In the genomic region with DNA sequence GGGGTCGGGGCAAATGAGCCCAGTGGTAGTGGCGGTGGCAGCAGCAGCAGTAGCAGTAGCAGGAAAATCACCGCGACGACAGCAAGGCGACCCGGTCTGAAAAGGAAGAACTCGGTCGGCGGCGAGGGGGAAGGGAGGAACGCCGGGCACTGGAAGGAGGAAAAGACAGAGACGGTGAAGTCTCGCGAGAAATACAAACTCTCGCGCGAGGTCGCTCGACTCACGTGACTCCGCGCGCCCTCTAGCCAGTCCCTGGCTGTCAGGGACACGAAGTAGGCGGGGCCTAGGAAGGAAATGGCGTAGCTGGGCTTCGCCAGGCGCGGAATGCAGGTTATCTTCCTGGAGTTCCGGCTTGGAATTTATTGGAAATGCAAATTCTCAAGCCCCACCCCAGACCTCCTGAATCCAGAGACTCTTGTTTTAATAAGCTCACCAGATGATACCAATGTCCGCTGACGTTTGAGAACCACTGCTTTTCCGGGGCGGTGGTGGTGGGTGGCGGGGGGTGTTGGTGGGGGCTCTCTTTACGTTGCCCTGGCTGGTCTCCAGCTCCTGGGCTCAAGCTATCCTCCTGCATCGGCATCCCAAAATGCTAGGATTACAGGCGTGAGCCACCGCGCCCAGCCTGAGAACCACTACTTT, we compare ENCODE assay signal across 1 cellular context.
A peak's percentile ranks its signal among the peaks of the same experiment; 100 is the strongest.
TF ChIP-seq lines count a peak whose summit lies in the region.

A gene (minus strand): TSS at position 141 of the 642 bp plus-strand sequence. CDS start 1,333 bp downstream, outside the sequence.

TF ChIP-seq in HEK293, 187 proteins besides CTCF, POLR2A, EP300 and RAD21 (continued from another document and continues in another):
- TF ChIP-seq, protein P1, sequence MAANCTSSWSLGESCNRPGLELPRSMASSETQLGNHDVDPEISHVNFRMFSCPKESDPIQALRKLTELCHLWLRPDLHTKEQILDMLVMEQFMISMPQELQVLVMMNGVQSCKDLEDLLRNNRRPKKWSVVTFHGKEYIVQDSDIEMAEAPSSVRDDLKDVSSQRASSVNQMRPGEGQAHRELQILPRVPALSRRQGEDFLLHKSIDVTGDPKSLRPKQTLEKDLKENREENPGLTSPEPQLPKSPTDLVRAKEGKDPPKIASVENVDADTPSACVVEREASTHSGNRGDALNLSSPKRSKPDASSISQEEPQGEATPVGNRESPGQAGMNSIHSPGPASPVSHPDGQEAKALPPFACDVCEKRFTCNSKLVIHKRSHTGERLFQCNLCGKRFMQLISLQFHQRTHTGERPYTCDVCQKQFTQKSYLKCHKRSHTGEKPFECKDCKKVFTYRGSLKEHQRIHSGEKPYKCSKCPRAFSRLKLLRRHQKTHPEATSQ (tag by site-specific recombination; IDR thresholded peaks at IDR 0.05), result no peak
- TF ChIP-seq ZBTB20 (tag by site-specific recombination; IDR thresholded peaks at IDR 0.05) (no peak), MYNN (tag by site-specific recombination; IDR thresholded peaks at IDR 0.05; ENCODE audit: borderline replicate concordance) (no peak), ZNF157 (tag by site-specific recombination; IDR thresholded peaks at IDR 0.05) (no peak), ZNF23 (tag by site-specific recombination; IDR thresholded peaks at IDR 0.05; ENCODE audit: borderline replicate concordance) (no peak), ZNF138 (tag by site-specific recombination; IDR thresholded peaks at IDR 0.05; ENCODE audit: borderline replicate concordance) (no peak), ZNF544 (tag by site-specific recombination; IDR thresholded peaks at IDR 0.05) (no peak), ZNF202 (tag by site-specific recombination; IDR thresholded peaks at IDR 0.05; ENCODE audit: borderline replicate concordance) (no peak), OVOL3 (tag by site-specific recombination; IDR thresholded peaks at IDR 0.05) (no peak), ZNF701 (tag by site-specific recombination; IDR thresholded peaks at IDR 0.05) (no peak), ZNF302 (tag by site-specific recombination; IDR thresholded peaks at IDR 0.05; ENCODE audit: low read depth) (no peak), ZNF132 (tag by site-specific recombination; IDR thresholded peaks at IDR 0.05; ENCODE audit: borderline replicate concordance) (no peak), ZFP41 (tag by site-specific recombination; IDR thresholded peaks at IDR 0.05; ENCODE audit: borderline replicate concordance) (no peak), ZFP37 (tag by site-specific recombination; IDR thresholded peaks at IDR 0.05) (no peak), ZNF175 (tag by site-specific recombination; IDR thresholded peaks at IDR 0.05) (no peak), ZNF561 (tag by site-specific recombination; IDR thresholded peaks at IDR 0.05; ENCODE audit: borderline replicate concordance) (no peak; the same call in 1 of the 2 replicates), ZBTB17 (tag by site-specific recombination; IDR thresholded peaks at IDR 0.05) (peak; percentile 67), ZNF600 (tag by site-specific recombination; IDR thresholded peaks at IDR 0.05) (no peak), ZXDB (tag by site-specific recombination; IDR thresholded peaks at IDR 0.05) (peak; percentile 85), ZNF274 (IDR thresholded peaks at IDR 0.05; ENCODE audit: low read length) (no peak), ZNF274 (tag by site-specific recombination; IDR thresholded peaks at IDR 0.05; ENCODE audit: borderline replicate concordance) (no peak), ZNF76 (tag by site-specific recombination; IDR thresholded peaks at IDR 0.05; ENCODE audit: borderline replicate concordance, low read depth) (peak; percentile 25; the same call in 1 of the 2 replicates), BCL11B (tag by site-specific recombination; IDR thresholded peaks at IDR 0.05; ENCODE audit: low read depth) (no peak), ZBTB8A (tag by site-specific recombination; IDR thresholded peaks at IDR 0.05) (0 out of 2 replicates have a peak, but pooled peaks have one; percentile 20), ZNF394 (tag by site-specific recombination; IDR thresholded peaks at IDR 0.05; ENCODE audit: borderline replicate concordance) (0 out of 2 replicates have a peak, but pooled peaks have one; percentile 20), GLIS2 (tag by site-specific recombination; IDR thresholded peaks at IDR 0.05) (peak; percentile 46)
- TF ChIP-seq, protein P2, sequence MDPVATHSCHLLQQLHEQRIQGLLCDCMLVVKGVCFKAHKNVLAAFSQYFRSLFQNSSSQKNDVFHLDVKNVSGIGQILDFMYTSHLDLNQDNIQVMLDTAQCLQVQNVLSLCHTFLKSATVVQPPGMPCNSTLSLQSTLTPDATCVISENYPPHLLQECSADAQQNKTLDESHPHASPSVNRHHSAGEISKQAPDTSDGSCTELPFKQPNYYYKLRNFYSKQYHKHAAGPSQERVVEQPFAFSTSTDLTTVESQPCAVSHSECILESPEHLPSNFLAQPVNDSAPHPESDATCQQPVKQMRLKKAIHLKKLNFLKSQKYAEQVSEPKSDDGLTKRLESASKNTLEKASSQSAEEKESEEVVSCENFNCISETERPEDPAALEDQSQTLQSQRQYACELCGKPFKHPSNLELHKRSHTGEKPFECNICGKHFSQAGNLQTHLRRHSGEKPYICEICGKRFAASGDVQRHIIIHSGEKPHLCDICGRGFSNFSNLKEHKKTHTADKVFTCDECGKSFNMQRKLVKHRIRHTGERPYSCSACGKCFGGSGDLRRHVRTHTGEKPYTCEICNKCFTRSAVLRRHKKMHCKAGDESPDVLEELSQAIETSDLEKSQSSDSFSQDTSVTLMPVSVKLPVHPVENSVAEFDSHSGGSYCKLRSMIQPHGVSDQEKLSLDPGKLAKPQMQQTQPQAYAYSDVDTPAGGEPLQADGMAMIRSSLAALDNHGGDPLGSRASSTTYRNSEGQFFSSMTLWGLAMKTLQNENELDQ (tag by site-specific recombination; IDR thresholded peaks at IDR 0.05; ENCODE audit: low read depth), result no peak
- TF ChIP-seq, protein P3, sequence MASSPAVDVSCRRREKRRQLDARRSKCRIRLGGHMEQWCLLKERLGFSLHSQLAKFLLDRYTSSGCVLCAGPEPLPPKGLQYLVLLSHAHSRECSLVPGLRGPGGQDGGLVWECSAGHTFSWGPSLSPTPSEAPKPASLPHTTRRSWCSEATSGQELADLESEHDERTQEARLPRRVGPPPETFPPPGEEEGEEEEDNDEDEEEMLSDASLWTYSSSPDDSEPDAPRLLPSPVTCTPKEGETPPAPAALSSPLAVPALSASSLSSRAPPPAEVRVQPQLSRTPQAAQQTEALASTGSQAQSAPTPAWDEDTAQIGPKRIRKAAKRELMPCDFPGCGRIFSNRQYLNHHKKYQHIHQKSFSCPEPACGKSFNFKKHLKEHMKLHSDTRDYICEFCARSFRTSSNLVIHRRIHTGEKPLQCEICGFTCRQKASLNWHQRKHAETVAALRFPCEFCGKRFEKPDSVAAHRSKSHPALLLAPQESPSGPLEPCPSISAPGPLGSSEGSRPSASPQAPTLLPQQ (tag by site-specific recombination; IDR thresholded peaks at IDR 0.05), result no peak
- TF ChIP-seq, protein P4, sequence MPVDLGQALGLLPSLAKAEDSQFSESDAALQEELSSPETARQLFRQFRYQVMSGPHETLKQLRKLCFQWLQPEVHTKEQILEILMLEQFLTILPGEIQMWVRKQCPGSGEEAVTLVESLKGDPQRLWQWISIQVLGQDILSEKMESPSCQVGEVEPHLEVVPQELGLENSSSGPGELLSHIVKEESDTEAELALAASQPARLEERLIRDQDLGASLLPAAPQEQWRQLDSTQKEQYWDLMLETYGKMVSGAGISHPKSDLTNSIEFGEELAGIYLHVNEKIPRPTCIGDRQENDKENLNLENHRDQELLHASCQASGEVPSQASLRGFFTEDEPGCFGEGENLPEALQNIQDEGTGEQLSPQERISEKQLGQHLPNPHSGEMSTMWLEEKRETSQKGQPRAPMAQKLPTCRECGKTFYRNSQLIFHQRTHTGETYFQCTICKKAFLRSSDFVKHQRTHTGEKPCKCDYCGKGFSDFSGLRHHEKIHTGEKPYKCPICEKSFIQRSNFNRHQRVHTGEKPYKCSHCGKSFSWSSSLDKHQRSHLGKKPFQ (tag by site-specific recombination; IDR thresholded peaks at IDR 0.05), result no peak
- TF ChIP-seq, protein P5, sequence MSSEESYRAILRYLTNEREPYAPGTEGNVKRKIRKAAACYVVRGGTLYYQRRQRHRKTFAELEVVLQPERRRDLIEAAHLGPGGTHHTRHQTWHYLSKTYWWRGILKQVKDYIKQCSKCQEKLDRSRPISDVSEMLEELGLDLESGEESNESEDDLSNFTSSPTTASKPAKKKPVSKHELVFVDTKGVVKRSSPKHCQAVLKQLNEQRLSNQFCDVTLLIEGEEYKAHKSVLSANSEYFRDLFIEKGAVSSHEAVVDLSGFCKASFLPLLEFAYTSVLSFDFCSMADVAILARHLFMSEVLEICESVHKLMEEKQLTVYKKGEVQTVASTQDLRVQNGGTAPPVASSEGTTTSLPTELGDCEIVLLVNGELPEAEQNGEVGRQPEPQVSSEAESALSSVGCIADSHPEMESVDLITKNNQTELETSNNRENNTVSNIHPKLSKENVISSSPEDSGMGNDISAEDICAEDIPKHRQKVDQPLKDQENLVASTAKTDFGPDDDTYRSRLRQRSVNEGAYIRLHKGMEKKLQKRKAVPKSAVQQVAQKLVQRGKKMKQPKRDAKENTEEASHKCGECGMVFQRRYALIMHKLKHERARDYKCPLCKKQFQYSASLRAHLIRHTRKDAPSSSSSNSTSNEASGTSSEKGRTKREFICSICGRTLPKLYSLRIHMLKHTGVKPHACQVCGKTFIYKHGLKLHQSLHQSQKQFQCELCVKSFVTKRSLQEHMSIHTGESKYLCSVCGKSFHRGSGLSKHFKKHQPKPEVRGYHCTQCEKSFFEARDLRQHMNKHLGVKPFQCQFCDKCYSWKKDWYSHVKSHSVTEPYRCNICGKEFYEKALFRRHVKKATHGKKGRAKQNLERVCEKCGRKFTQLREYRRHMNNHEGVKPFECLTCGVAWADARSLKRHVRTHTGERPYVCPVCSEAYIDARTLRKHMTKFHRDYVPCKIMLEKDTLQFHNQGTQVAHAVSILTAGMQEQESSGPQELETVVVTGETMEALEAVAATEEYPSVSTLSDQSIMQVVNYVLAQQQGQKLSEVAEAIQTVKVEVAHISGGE (tag by site-specific recombination; conservative IDR thresholded peaks at IDR 0.05; ENCODE audit: low read depth), result peak; percentile 56
- TF ChIP-seq, protein P6, sequence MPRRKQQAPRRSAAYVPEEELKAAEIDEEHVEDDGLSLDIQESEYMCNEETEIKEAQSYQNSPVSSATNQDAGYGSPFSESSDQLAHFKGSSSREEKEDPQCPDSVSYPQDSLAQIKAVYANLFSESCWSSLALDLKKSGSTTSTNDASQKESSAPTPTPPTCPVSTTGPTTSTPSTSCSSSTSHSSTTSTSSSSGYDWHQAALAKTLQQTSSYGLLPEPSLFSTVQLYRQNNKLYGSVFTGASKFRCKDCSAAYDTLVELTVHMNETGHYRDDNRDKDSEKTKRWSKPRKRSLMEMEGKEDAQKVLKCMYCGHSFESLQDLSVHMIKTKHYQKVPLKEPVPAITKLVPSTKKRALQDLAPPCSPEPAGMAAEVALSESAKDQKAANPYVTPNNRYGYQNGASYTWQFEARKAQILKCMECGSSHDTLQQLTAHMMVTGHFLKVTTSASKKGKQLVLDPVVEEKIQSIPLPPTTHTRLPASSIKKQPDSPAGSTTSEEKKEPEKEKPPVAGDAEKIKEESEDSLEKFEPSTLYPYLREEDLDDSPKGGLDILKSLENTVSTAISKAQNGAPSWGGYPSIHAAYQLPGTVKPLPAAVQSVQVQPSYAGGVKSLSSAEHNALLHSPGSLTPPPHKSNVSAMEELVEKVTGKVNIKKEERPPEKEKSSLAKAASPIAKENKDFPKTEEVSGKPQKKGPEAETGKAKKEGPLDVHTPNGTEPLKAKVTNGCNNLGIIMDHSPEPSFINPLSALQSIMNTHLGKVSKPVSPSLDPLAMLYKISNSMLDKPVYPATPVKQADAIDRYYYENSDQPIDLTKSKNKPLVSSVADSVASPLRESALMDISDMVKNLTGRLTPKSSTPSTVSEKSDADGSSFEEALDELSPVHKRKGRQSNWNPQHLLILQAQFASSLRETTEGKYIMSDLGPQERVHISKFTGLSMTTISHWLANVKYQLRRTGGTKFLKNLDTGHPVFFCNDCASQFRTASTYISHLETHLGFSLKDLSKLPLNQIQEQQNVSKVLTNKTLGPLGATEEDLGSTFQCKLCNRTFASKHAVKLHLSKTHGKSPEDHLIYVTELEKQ (tag by site-specific recombination; IDR thresholded peaks at IDR 0.05; ENCODE audit: borderline replicate concordance), result no peak
- TF ChIP-seq, protein P7, sequence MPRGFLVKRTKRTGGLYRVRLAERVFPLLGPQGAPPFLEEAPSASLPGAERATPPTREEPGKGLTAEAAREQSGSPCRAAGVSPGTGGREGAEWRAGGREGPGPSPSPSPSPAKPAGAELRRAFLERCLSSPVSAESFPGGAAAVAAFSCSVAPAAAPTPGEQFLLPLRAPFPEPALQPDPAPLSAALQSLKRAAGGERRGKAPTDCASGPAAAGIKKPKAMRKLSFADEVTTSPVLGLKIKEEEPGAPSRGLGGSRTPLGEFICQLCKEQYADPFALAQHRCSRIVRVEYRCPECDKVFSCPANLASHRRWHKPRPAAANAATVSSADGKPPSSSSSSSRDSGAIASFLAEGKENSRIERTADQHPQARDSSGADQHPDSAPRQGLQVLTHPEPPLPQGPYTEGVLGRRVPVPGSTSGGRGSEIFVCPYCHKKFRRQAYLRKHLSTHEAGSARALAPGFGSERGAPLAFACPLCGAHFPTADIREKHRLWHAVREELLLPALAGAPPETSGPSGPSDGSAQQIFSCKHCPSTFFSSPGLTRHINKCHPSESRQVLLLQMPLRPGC (tag by site-specific recombination; IDR thresholded peaks at IDR 0.05), result peak; percentile 58
- TF ChIP-seq, protein P8, sequence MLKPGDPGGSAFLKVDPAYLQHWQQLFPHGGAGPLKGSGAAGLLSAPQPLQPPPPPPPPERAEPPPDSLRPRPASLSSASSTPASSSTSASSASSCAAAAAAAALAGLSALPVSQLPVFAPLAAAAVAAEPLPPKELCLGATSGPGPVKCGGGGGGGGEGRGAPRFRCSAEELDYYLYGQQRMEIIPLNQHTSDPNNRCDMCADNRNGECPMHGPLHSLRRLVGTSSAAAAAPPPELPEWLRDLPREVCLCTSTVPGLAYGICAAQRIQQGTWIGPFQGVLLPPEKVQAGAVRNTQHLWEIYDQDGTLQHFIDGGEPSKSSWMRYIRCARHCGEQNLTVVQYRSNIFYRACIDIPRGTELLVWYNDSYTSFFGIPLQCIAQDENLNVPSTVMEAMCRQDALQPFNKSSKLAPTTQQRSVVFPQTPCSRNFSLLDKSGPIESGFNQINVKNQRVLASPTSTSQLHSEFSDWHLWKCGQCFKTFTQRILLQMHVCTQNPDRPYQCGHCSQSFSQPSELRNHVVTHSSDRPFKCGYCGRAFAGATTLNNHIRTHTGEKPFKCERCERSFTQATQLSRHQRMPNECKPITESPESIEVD (tag by site-specific recombination; IDR thresholded peaks at IDR 0.05), result no peak
- TF ChIP-seq, protein P9, sequence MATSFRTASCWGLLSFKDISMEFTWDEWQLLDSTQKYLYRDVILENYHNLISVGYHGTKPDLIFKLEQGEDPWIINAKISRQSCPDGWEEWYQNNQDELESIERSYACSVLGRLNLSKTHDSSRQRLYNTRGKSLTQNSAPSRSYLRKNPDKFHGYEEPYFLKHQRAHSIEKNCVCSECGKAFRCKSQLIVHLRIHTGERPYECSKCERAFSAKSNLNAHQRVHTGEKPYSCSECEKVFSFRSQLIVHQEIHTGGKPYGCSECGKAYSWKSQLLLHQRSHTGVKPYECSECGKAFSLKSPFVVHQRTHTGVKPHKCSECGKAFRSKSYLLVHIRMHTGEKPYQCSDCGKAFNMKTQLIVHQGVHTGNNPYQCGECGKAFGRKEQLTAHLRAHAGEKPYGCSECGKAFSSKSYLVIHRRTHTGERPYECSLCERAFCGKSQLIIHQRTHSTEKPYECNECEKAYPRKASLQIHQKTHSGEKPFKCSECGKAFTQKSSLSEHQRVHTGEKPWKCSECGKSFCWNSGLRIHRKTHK (tag by site-specific recombination; IDR thresholded peaks at IDR 0.05), result no peak
